ENCODE assay signal across 19 cellular contexts in the genomic region with DNA sequence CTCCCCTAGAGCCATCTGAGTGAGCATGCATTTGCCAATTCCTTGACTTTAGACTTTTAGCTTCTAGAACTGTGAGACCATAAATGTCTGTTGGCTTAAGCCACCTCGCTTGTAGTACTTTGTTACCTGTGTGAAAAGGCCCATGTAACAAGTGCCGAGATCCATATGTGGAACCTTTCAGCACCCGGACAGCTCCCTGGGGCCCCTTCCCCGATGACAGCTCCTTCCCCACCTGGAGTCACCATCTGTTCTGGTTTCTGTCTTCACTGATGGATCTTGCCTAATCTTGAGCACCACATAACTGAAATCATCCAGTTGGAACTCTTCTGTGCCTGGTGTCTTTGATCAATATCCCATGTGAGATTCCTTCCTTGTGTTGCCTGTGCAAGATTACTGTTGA.
"Had no signal": no experiment of that assay in that cellular context is flagged by ENCODE, and none has a peak within 500 bp of the region (broad histone marks: within the 10 kb centered on the region; RNA-seq: fewer than 3 reads in every experiment).

No MANE protein-coding gene starts in this region.

- H3K36me3 Mint-ChIP-seq: activated CD8-positive, alpha-beta memory T cell treated with anti-CD3 and anti-CD28 coated beads, Interleukin-2, amount 10 ng/mL, durations not matched to agents 7 days and 5 days; activated naive CD8-positive, alpha-beta T cell had no signal

- H3K4me3 ChIP-seq: esophagus muscularis mucosa, gastroesophageal sphincter, heart right ventricle, lower lobe of right lung, tibial artery had no signal

- H3K4me3 Mint-ChIP-seq: activated CD8-positive, alpha-beta memory T cell treated with anti-CD3 and anti-CD28 coated beads, Interleukin-2, amount 10 ng/mL, durations not matched to agents 7 days and 5 days; activated naive CD8-positive, alpha-beta T cell; natural killer cell treated with Interleukin-12 subunit alpha and Interleukin-12 subunit beta and Interleukin-15 and Interleukin-18, amount 100 ng/mL, for 72 hours; T-helper 17 cell had no signal

- H3K9me3 ChIP-seq: lower lobe of right lung had no signal

- H3K27ac ChIP-seq: esophagus muscularis mucosa, gastroesophageal sphincter, heart right ventricle, lower lobe of right lung, tibial artery, VCaP had no signal

- H3K4me1 Mint-ChIP-seq: activated CD8-positive, alpha-beta memory T cell treated with anti-CD3 and anti-CD28 coated beads, Interleukin-2, amount 10 ng/mL, durations not matched to agents 7 days and 5 days; T-helper 17 cell had no signal

- H3K27me3 Mint-ChIP-seq: activated CD8-positive, alpha-beta memory T cell treated with anti-CD3 and anti-CD28 coated beads, Interleukin-2, amount 10 ng/mL, durations not matched to agents 7 days and 5 days had no signal

- H3K27ac Mint-ChIP-seq: activated CD8-positive, alpha-beta memory T cell treated with anti-CD3 and anti-CD28 coated beads, Interleukin-2, amount 10 ng/mL, durations not matched to agents 7 days and 5 days; activated naive CD8-positive, alpha-beta T cell; natural killer cell treated with Interleukin-12 subunit alpha and Interleukin-12 subunit beta and Interleukin-15 and Interleukin-18, amount 100 ng/mL, for 72 hours; T-helper 17 cell had no signal

- ATAC-seq: activated CD8-positive, alpha-beta memory T cell treated with anti-CD3 and anti-CD28 coated beads, Interleukin-2, amount 10 ng/mL, durations not matched to agents 7 days and 5 days; gastroesophageal sphincter; heart right ventricle; left cardiac atrium; lower lobe of right lung; natural killer cell treated with Interleukin-12 subunit alpha and Interleukin-12 subunit beta and Interleukin-15 and Interleukin-18, amount 100 ng/mL, for 72 hours; stimulated activated naive CD8-positive, alpha-beta T cell treated with anti-CD3 and anti-CD28 coated beads, Interleukin-15, Interleukin-2, amounts not matched to agents 100 U/mL and 50 U/mL, for 24 hours; T-helper 17 cell had no signal

- DNase-seq: activated CD4-positive, alpha-beta T cell treated with anti-CD3 and anti-CD28 coated beads for 1 hour; activated CD4-positive, alpha-beta T cell treated with anti-CD3 and anti-CD28 coated beads, Interleukin-2, amount 50 U/mL, for 48 hours; activated CD8-positive, alpha-beta memory T cell treated with anti-CD3 and anti-CD28 coated beads, Interleukin-2, amount 10 ng/mL, durations not matched to agents 7 days and 5 days; effector CD8-positive, alpha-beta T cell; heart right ventricle; left cardiac atrium; lower lobe of right lung; stimulated activated CD4-positive, alpha-beta T cell treated with anti-CD3 and anti-CD28 coated beads, Interleukin-12 subunit alpha, Interleukin-12 subunit beta, amount 100 ng/mL, for 4 hours; stimulated activated CD4-positive, alpha-beta T cell treated with anti-CD3 and anti-CD28 coated beads, Interleukin-1b, Interleukin-23, amount 100 ng/mL, for 48 hours; stimulated activated naive CD8-positive, alpha-beta T cell treated with anti-CD3 and anti-CD28 coated beads, Interleukin-15, Interleukin-2, amounts not matched to agents 100 U/mL and 50 U/mL, for 24 hours; substantia nigra; T-helper 17 cell; tibial artery had no signal

- H3K4me1 ChIP-seq: esophagus muscularis mucosa, gastroesophageal sphincter, heart right ventricle, lower lobe of right lung, tibial artery had no signal

- H3K36me3 ChIP-seq: esophagus muscularis mucosa, gastroesophageal sphincter, heart right ventricle, lower lobe of right lung, tibial artery had no signal

- H3K27me3 ChIP-seq: gastroesophageal sphincter, tibial artery had no signal

- FAIRE-seq: endothelial cell of umbilical vein had no signal
